Comparison of ENCODE assay signal across 24 cellular contexts in genomic region chr15:67079361-67079760, GRCh38. TPM values are rescaled to one million over a fixed set of nuclear protein-coding genes. Genes with fewer than 3 reads are reported as not detected.
DNase-seq lines count a peak whose midpoint lies in the region; ATAC-seq and TF ChIP-seq lines count a peak whose summit lies in the region.
"Had no signal": no experiment of that assay in that cellular context is flagged by ENCODE, and none has a peak within 500 bp of the region (broad histone marks: within the 10 kb centered on the region; RNA-seq: fewer than 3 reads in every experiment).

No MANE protein-coding gene starts in this region.

- H3K9me3 ChIP-seq in right atrium auricular region (no peaks in the 10 kb centered on the region), upper lobe of right lung (no peaks in the 10 kb centered on the region)
- H3K9me3 ChIP-seq: adrenal gland, colonic mucosa, neutrophil, uterus had no signal

- no peak overlapping the region for H2AK5ac ChIP-seq in mesendoderm (ENCODE audit: low read length)

- H3K18ac ChIP-seq in mesendoderm (ENCODE audit: low read length) = no peak overlapping the region

- H2BK15ac ChIP-seq in mesendoderm (replicated peaks; ENCODE audit: low read depth) = no peak overlapping the region

- no peak overlapping the region for H3K4me2 ChIP-seq in mesendoderm (ENCODE audit: low read length)

- H4K5ac ChIP-seq in mesendoderm (ENCODE audit: low read length) = no peak overlapping the region

- TF ChIP-seq CTCF in right atrium auricular region (IDR thresholded peaks at IDR 0.05) (no peak), upper lobe of right lung (IDR thresholded peaks at IDR 0.05) (no peak)

- WGBS in mesendoderm (ENCODE audit: extremely low coverage, insufficient coverage, low lambda C conversion rate) = no CpG with 5 or more reads among the region's 3 CpGs

- H3K4me1 ChIP-seq in right atrium auricular region = peaks cover 0 to 92% of the 10 kb centered on the region in 2 donors
- peaks cover 14% of the 10 kb centered on the region for H3K4me1 ChIP-seq in mesendoderm (ENCODE audit: control insufficient read depth, low read depth, low read length)
- H3K4me1 ChIP-seq in upper lobe of right lung = peaks cover 82% of the 10 kb centered on the region

- H3K36me3 ChIP-seq in right atrium auricular region = no peaks in the 10 kb centered on the region
- no peaks in the 10 kb centered on the region for H3K36me3 ChIP-seq in mesendoderm (ENCODE audit: control insufficient read depth, insufficient read depth, low read length)
- H3K36me3 ChIP-seq in upper lobe of right lung = no peaks in the 10 kb centered on the region
- H3K36me3 ChIP-seq: adrenal gland, colonic mucosa, neutrophil, uterus had no signal

- no peak overlapping the region for H3K4ac ChIP-seq in mesendoderm (ENCODE audit: low read depth, low read length)

- no peak overlapping the region for H3K9ac ChIP-seq in mesendoderm (ENCODE audit: low read length)

- no peak for ATAC-seq in Right ventricle myocardium superior (ENCODE audit: poor library complexity)
- ATAC-seq in upper lobe of right lung = no peak
- no peak for ATAC-seq in stimulated activated naive CD8-positive, alpha-beta T cell treated with anti-CD3 and anti-CD28 coated beads, Interleukin-15, Interleukin-2, amounts not matched to agents 100 U/mL and 50 U/mL, for 24 hours
- ATAC-seq: stimulated activated effector memory CD8-positive, alpha-beta T cell treated with anti-CD3 and anti-CD28 coated beads, Interleukin-12 subunit alpha, Interleukin-12 subunit beta, amount 100 ng/mL, for 72 hours had no signal

- no peak overlapping the region for H3K23ac ChIP-seq in mesendoderm (ENCODE audit: low read length)

- DNase-seq in right atrium auricular region (ENCODE audit: low spot score) = no peak
- no peak for DNase-seq in Right ventricle myocardium superior
- peak; percentile 59 for DNase-seq in amniotic epithelial cell (ENCODE audit: low read depth)
- no peak for DNase-seq in mesendoderm
- no peak for DNase-seq in upper lobe of right lung
- DNase-seq in KG1 (lab: John Stamatoyannopoulos, UW) = no peak
- DNase-seq in stimulated activated naive CD8-positive, alpha-beta T cell treated with anti-CD3 and anti-CD28 coated beads, Interleukin-15, Interleukin-2, amounts not matched to agents 100 U/mL and 50 U/mL, for 24 hours = no peak
- no peak for DNase-seq in NCI-H1048 (lab: John Stamatoyannopoulos, UW)
- DNase-seq: activated CD4-positive, alpha-beta T cell treated with anti-CD3 and anti-CD28 coated beads, Interleukin-2, amount 50 U/mL, for 1 hour; adrenal gland; colonic mucosa; DMS53; head of caudate nucleus; islet precursor cell; Karpas-422; NCI-H146; NCI-H345; T-helper 9 cell; uterus had no signal

- H3K79me2 ChIP-seq in mesendoderm (ENCODE audit: control insufficient read depth, insufficient read depth, low read length) = peaks cover 28% of the 10 kb centered on the region

- intact Hi-C loops in Right ventricle myocardium superior (cut with DNase I) (loop anchor here (10.0 kb wide), 1 partner anchor 175 kb away; the partner anchor contains the start of genes AAGAB and IQCH), upper lobe of right lung (cut with DNase I) (no loop called here)

- H3K79me1 ChIP-seq in mesendoderm (ENCODE audit: low read length) = peaks cover 20% of the 10 kb centered on the region

- H3K4me3 ChIP-seq in right atrium auricular region (no peak overlapping the region), mesendoderm (ENCODE audit: low read length) (no peak overlapping the region), upper lobe of right lung (no peak overlapping the region)
- H3K4me3 ChIP-seq: adrenal gland, colonic mucosa, skin epidermis, uterus had no signal

- H3K27me3 ChIP-seq in right atrium auricular region (no peaks in the 10 kb centered on the region), mesendoderm (ENCODE audit: insufficient read depth, low read length, poor library complexity) (no peaks in the 10 kb centered on the region), upper lobe of right lung (no peaks in the 10 kb centered on the region)
- H3K27me3 ChIP-seq: adrenal gland, colonic mucosa, neutrophil, uterus had no signal

- no peak overlapping the region for H2BK5ac ChIP-seq in mesendoderm (ENCODE audit: low read length)

- no peak overlapping the region for H4K8ac ChIP-seq in mesendoderm (ENCODE audit: low read depth, low read length)

- H3K27ac ChIP-seq in right atrium auricular region (peak overlapping the region; percentile 75 to 80), mesendoderm (ENCODE audit: low read depth, low read length) (no peak overlapping the region), upper lobe of right lung (peak overlapping the region; percentile 59)
- H3K27ac ChIP-seq: epithelial cell of prostate, HL-60, neutrophil had no signal

- H2BK120ac ChIP-seq in mesendoderm (ENCODE audit: low read depth, low read length) = no peak overlapping the region

- peak overlapping the region; percentile 53 for H3K56ac ChIP-seq in mesendoderm (ENCODE audit: low read length)

RNA-seq across cellular contexts. Expression of gene SMAD3, which starts 14.0 kb away (rescaled TPM):
- total RNA-seq in right atrium auricular region (10 to 100 TPM; 20.8 to 37.8 TPM), Right ventricle myocardium superior (17.3 TPM), upper lobe of right lung (31.6 TPM)
- polyA plus RNA-seq in mesendoderm (2013, experiment 1 of 2) = 17.4 TPM
- 16.4 TPM for polyA plus RNA-seq in mesendoderm (2013, experiment 2 of 2)
